In the genomic region with DNA sequence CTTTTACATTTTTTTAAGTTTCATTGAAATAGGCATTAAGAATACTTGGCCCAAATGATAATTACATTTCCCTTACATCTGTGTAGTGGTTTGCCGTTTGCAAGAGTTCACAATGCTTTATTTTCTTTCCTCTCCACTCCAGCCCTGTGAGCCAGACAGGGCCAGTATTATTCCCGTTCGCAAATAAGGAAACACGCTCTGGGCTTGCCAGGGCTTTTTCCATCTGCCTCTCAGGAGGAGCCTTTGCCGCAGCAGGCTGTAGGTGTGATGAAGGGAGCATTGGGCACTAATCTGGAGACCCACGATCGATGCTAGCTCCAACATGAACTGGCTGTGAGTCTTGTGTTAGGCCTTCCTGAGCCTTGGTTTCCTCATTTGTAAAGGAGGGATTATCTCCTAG, we compare ENCODE assay signal across 19 cellular contexts.
A peak's percentile ranks its signal among the peaks of the same experiment; 100 is the strongest.
DNase-seq lines count a peak whose midpoint lies in the region; ATAC-seq and TF ChIP-seq lines count a peak whose summit lies in the region.
"Had no signal": no experiment of that assay in that cellular context is flagged by ENCODE, and none has a peak within 500 bp of the region (broad histone marks: within the 10 kb centered on the region; RNA-seq: fewer than 3 reads in every experiment).

No MANE protein-coding gene starts in this region.

- DNase-seq in heart right ventricle (peak; percentile 18 to 35), cardiac septum (ENCODE audit: low spot score) (no peak), esophagus squamous epithelium (lab: John Stamatoyannopoulos, UW) (no peak), ovary (peak; percentile 43 to 58 (median 46)), upper lobe of right lung (no peak), mucosa of gallbladder (ENCODE audit: low spot score) (no peak)
- DNase-seq: activated CD4-positive, alpha-beta T cell treated with anti-CD3 and anti-CD28 coated beads for 1 hour; activated gamma-delta T cell treated with Interleukin-2 at 50 U/mL for 16 hours; CD8-positive, alpha-beta memory T cell; GOT3; NCI-H1417 treated with DMSO at 0.1 percent for 48 hours; NCI-H2107; pancreas; PC-9; SHP77 treated with DMSO at 0.1 percent for 48 hours had no signal

- intact Hi-C loops in heart right ventricle (cut with DNase I) (no loop called here), cardiac septum (cut with DNase I) (no loop called here), esophagus squamous epithelium (cut with DNase I) (no loop called here), ovary (cut with DNase I) (no loop called here), upper lobe of right lung (cut with DNase I) (no loop called here)

- peak; percentile 55 to 86 (median 78) for ATAC-seq in heart right ventricle
- no peak for ATAC-seq in upper lobe of right lung
- ATAC-seq in GM18858 (IDR thresholded peaks at IDR 0.05; ENCODE audit: unreplicated experiment), result no peak
- no peak for ATAC-seq in HG03159 (IDR thresholded peaks at IDR 0.05; ENCODE audit: unreplicated experiment)
- ATAC-seq: natural killer cell treated with Interleukin-12 subunit alpha and Interleukin-12 subunit beta and Interleukin-15 and Interleukin-18, amount 100 ng/mL, for 72 hours; pancreas had no signal

- TF ChIP-seq POLR2A in esophagus squamous epithelium (IDR thresholded peaks at IDR 0.05) (no peak), ovary (IDR thresholded peaks at IDR 0.05) (no peak)

- TF ChIP-seq EP300 in ovary (IDR thresholded peaks at IDR 0.05), result no peak

- H3K9me3 ChIP-seq in heart right ventricle, result no peaks in the 10 kb centered on the region
- no peaks in the 10 kb centered on the region for H3K9me3 ChIP-seq in esophagus squamous epithelium
- H3K9me3 ChIP-seq in ovary, result no peaks in the 10 kb centered on the region
- H3K9me3 ChIP-seq in upper lobe of right lung, result no peaks in the 10 kb centered on the region
- H3K9me3 ChIP-seq: pancreas had no signal

- H3K4me3 ChIP-seq in heart right ventricle (no peak overlapping the region), esophagus squamous epithelium (no peak overlapping the region), ovary (no peak overlapping the region), upper lobe of right lung (no peak overlapping the region)
- H3K4me3 ChIP-seq: pancreas, PC-9 had no signal

- H3K27me3 ChIP-seq in heart right ventricle, result no peaks in the 10 kb centered on the region
- no peaks in the 10 kb centered on the region for H3K27me3 ChIP-seq in esophagus squamous epithelium
- H3K27me3 ChIP-seq in ovary, result no peaks in the 10 kb centered on the region
- H3K27me3 ChIP-seq in upper lobe of right lung, result no peaks in the 10 kb centered on the region
- H3K27me3 ChIP-seq: pancreas had no signal

- H3K36me3 ChIP-seq in heart right ventricle, result no peaks in the 10 kb centered on the region
- no peaks in the 10 kb centered on the region for H3K36me3 ChIP-seq in esophagus squamous epithelium
- H3K36me3 ChIP-seq in ovary, result no peaks in the 10 kb centered on the region
- H3K36me3 ChIP-seq in upper lobe of right lung, result no peaks in the 10 kb centered on the region
- H3K36me3 ChIP-seq: pancreas had no signal

- TF ChIP-seq CTCF in heart right ventricle (IDR thresholded peaks at IDR 0.05) (no peak), esophagus squamous epithelium (IDR thresholded peaks at IDR 0.05) (no peak), ovary (IDR thresholded peaks at IDR 0.05) (no peak), upper lobe of right lung (IDR thresholded peaks at IDR 0.05) (no peak)

- H3K27ac ChIP-seq in heart right ventricle (peak overlapping the region in 4 of 10 donors; percentile 15 to 56 (median 44)), esophagus squamous epithelium (peak overlapping the region in 3 of 4 donors; percentile 46 to 59 (median 47)), ovary (peak overlapping the region in 1 of 2 donors; percentile 69), upper lobe of right lung (peak overlapping the region; percentile 24)
- H3K27ac ChIP-seq: KMS-11, pancreas, PC-9 had no signal

- peaks cover 0 to 22% (median 7%) of the 10 kb centered on the region in 9 donors for H3K4me1 ChIP-seq in heart right ventricle
- H3K4me1 ChIP-seq in esophagus squamous epithelium, result peaks cover 0 to 19% (median 0%) of the 10 kb centered on the region in 3 donors
- peaks cover 5% of the 10 kb centered on the region for H3K4me1 ChIP-seq in ovary (ENCODE audit: insufficient read depth)
- peaks cover 4% of the 10 kb centered on the region for H3K4me1 ChIP-seq in upper lobe of right lung
- H3K4me1 ChIP-seq: pancreas had no signal

- WGBS in heart right ventricle, 2 donors, result 32 to 51% methylated on average over 7 of the region's 7 CpGs
- 42 to 51% methylated on average over 7 of the region's 7 CpGs for WGBS in esophagus squamous epithelium, 2 donors
- 20 to 27% (median 23%) methylated on average over 7 of the region's 7 CpGs for WGBS in ovary, 3 donors

Comparison
In these comparisons a context has a peak if more than half of its experiments do, and no peak if none do; other contexts are left out.
1. DNase-seq: peak in heart right ventricle (2 of 2) and ovary (5 of 5); none in cardiac septum (single experiment), esophagus squamous epithelium (single experiment), upper lobe of right lung (single experiment) and mucosa of gallbladder (single experiment).
2. ATAC-seq: peak in heart right ventricle (8 of 8); none in upper lobe of right lung (single experiment), GM18858 (single experiment) and HG03159 (single experiment).